In the genomic region with DNA sequence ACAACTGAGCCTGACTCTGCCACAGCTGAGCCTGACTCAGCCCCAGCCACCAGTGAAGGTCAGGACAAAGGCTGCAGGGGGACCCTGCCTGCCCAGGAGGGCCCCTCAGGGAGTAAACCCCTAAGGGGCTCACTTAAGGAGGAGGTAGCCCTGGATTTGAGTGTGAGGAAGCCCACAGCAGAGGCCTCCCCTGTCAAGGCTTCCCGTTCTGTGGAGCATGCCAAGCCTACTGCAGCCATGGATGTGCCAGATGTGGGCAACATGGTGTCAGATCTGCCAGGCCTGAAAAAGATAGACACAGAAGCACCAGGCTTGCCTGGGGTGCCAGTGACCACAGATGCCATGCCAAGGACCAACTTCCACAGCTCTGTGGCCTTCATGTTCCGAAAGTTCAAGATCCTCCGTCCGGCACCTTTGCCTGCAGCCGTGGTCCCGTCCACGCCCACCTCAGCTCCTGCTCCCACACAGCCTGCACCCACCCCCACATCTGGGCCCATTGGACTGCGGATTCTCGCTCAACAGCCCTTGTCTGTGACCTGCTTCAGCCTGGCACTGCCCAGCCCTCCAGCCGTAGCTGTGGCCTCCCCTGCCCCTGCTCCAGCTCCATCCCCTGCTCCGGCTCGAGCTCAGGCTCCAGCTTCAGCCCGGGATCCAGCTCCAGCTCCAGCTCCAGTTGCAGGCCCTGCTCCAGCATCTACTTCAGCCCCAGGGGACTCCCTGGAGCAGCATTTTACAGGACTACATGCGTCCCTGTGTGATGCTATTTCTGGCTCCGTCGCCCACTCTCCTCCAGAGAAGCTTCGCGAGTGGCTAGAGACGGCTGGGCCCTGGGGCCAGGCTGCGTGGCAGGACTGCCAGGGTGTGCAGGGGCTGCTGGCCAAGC, we compare ENCODE assay signal across 17 cellular contexts. TPM values are rescaled to one million over a fixed set of nuclear protein-coding genes. Genes with fewer than 3 reads are reported as not detected.
A peak's percentile ranks its signal among the peaks of the same experiment; 100 is the strongest.
DNase-seq lines count a peak whose midpoint lies in the region; ATAC-seq and TF ChIP-seq lines count a peak whose summit lies in the region.
"Had no signal": no experiment of that assay in that cellular context is flagged by ENCODE, and none has a peak within 500 bp of the region (broad histone marks: within the 10 kb centered on the region; RNA-seq: fewer than 3 reads in every experiment).

No MANE protein-coding gene starts in this region.

- DNase-seq in CD4-positive, alpha-beta T cell: no peak
- DNase-seq in RWPE2 (ENCODE audit: low spot score): peak; percentile 65
- DNase-seq in AML-193 (lab: John Stamatoyannopoulos, UW): no peak
- DNase-seq in MG63: no peak
- no peak for DNase-seq in nephron progenitor cell
- DNase-seq in middle frontal gyrus (ENCODE audit: extremely low spot score, low spot score): no peak
- DNase-seq: ACHN; CD4-positive, alpha-beta memory T cell; DMS79; HFFc6; MM.1S; NCI-H1105; NCI-H1694; NCI-H526 treated with DMSO at 0.1 percent for 48 hours had no signal

- H3K4me3 ChIP-seq in BLaER1 (no peak overlapping the region), RWPE2 (ENCODE audit: severe bottlenecking) (no peak overlapping the region), endocrine pancreas (ENCODE audit: control insufficient read depth, insufficient read depth, low read length) (no peak overlapping the region), MG63 (no peak overlapping the region)
- H3K4me3 ChIP-seq: GM23338 had no signal

- H3K9me3 ChIP-seq in BLaER1: no peaks in the 10 kb centered on the region
- no peaks in the 10 kb centered on the region for H3K9me3 ChIP-seq in CD4-positive, alpha-beta T cell (ENCODE audit: control insufficient read depth, low read length)
- no peaks in the 10 kb centered on the region for H3K9me3 ChIP-seq in RWPE2 (ENCODE audit: severe bottlenecking)
- H3K9me3 ChIP-seq in endocrine pancreas (ENCODE audit: control insufficient read depth, low read length): no peaks in the 10 kb centered on the region
- no peaks in the 10 kb centered on the region for H3K9me3 ChIP-seq in MG63

- peaks cover 100% of the 10 kb centered on the region for H4K20me1 ChIP-seq in BLaER1

- no peak for TF ChIP-seq CTCF in CD4-positive, alpha-beta T cell (IDR thresholded peaks at IDR 0.05)
- no peak for TF ChIP-seq CTCF in RWPE2 (IDR thresholded peaks at IDR 0.05; ENCODE audit: poor library complexity, severe bottlenecking)
- no peak for TF ChIP-seq CTCF in nephron progenitor cell (IDR thresholded peaks at IDR 0.05)

- CTCF ChIA-PET in CD4-positive, alpha-beta T cell (lab: Charles Lee): interaction anchor here (2.1 kb wide), 1 partner anchor 179 kb away, joined by 11 read pairs; no protein-coding TSS in a partner anchor

- peak overlapping the region; percentile 39 for H3K27ac Mint-ChIP-seq in CD4-positive, alpha-beta T cell
- H3K27ac Mint-ChIP-seq in nephron progenitor cell: no peak overlapping the region
- H3K27ac Mint-ChIP-seq: GM23338, HFFc6 had no signal

- H3K4me1 ChIP-seq in BLaER1: peaks cover 84% of the 10 kb centered on the region
- H3K4me1 ChIP-seq in RWPE2 (ENCODE audit: insufficient read depth, poor library complexity, severe bottlenecking): peaks cover 10% of the 10 kb centered on the region
- no peaks in the 10 kb centered on the region for H3K4me1 ChIP-seq in endocrine pancreas (ENCODE audit: control insufficient read depth, insufficient read depth, low read length)

- POLR2A ChIA-PET in CD4-positive, alpha-beta T cell (lab: Charles Lee): interaction anchor here (1.2 kb wide), 1 partner anchor 185 kb away, joined by 3 read pairs; no protein-coding TSS in a partner anchor

- H3K27me3 Mint-ChIP-seq in CD4-positive, alpha-beta T cell: no peaks in the 10 kb centered on the region
- H3K27me3 Mint-ChIP-seq in nephron progenitor cell (ENCODE audit: low read depth, poor library complexity): peaks cover 7% of the 10 kb centered on the region
- H3K27me3 Mint-ChIP-seq: CD4-positive, alpha-beta memory T cell had no signal

- H3K36me3 ChIP-seq in BLaER1 (peaks cover 74% of the 10 kb centered on the region), RWPE2 (ENCODE audit: low read depth) (peaks cover 67% of the 10 kb centered on the region), endocrine pancreas (ENCODE audit: control insufficient read depth, insufficient read depth, low read length) (no peaks in the 10 kb centered on the region), MG63 (peaks cover 70% of the 10 kb centered on the region)

- H3K9ac ChIP-seq in BLaER1 (peak overlapping the region; percentile 28; the same call in 1 of the 2 replicates), endocrine pancreas (ENCODE audit: control insufficient read depth, insufficient read depth, low read length) (peak overlapping the region; percentile 11)

- H3K27me3 ChIP-seq in BLaER1 (no peaks in the 10 kb centered on the region), RWPE2 (ENCODE audit: insufficient read depth, poor library complexity, severe bottlenecking) (no peaks in the 10 kb centered on the region), endocrine pancreas (ENCODE audit: control insufficient read depth, insufficient read depth, low read length) (no peaks in the 10 kb centered on the region), MG63 (no peaks in the 10 kb centered on the region)
- H3K27me3 ChIP-seq in CD4-positive, alpha-beta T cell (ENCODE audit: control insufficient read depth, insufficient read depth, low read length): no peaks in the 10 kb centered on the region

- H3K4me2 ChIP-seq in BLaER1: peak overlapping the region; percentile 81; the same call in 1 of the 2 replicates
- H3K4me2 ChIP-seq: GM23338 had no signal

- H3K27ac ChIP-seq in BLaER1 (peak overlapping the region; percentile 47; the same call in 1 of the 2 replicates), RWPE2 (ENCODE audit: poor library complexity, severe bottlenecking) (no peak overlapping the region)
- no peak overlapping the region for H3K27ac ChIP-seq in CD4-positive, alpha-beta T cell (ENCODE audit: low read depth, low read length)

- intact Hi-C loops in CD4-positive, alpha-beta T cell (cut with DNase I, micrococcal nuclease): loop anchor here (10.0 kb wide), 4 partner anchors 247 to 1213 kb away; partner anchors contain the start of genes CSK (in 2 of the 2), EDC3 (in 1 of the 2), PML (in 1 of the 2) and SIN3A (in 1 of the 2)

- ATAC-seq in CD4-positive, alpha-beta T cell (ENCODE audit: poor library complexity): no peak
- ATAC-seq in RWPE2 (ENCODE audit: low read depth): no peak
- ATAC-seq: GM23338 had no signal

- H3K36me3 Mint-ChIP-seq in CD4-positive, alpha-beta T cell (ENCODE audit: low read depth): peaks cover 63% of the 10 kb centered on the region
- peaks cover 9% of the 10 kb centered on the region for H3K36me3 Mint-ChIP-seq in nephron progenitor cell (ENCODE audit: low read depth)

- peaks cover 40% of the 10 kb centered on the region for H3K4me1 Mint-ChIP-seq in CD4-positive, alpha-beta T cell (ENCODE audit: low read depth)
- peaks cover 17% of the 10 kb centered on the region for H3K4me1 Mint-ChIP-seq in nephron progenitor cell

- no peak overlapping the region for H3K4me3 Mint-ChIP-seq in CD4-positive, alpha-beta T cell
- no peak overlapping the region for H3K4me3 Mint-ChIP-seq in nephron progenitor cell
- H3K4me3 Mint-ChIP-seq: CD4-positive, alpha-beta memory T cell; GM23338; HFFc6 had no signal

- no peaks in the 10 kb centered on the region for H3K9me3 Mint-ChIP-seq in CD4-positive, alpha-beta T cell
- no peaks in the 10 kb centered on the region for H3K9me3 Mint-ChIP-seq in nephron progenitor cell
- H3K9me3 Mint-ChIP-seq: CD4-positive, alpha-beta memory T cell; GM23338; HFFc6 had no signal

RNA-seq across cellular contexts. Expression of gene C15orf39, which starts 6.2 kb away (rescaled TPM):
- total RNA-seq in CD4-positive, alpha-beta T cell: 10 to 100 TPM; 41.6 to 42.1 TPM
- total RNA-seq in MG63 (2014; rRNA removed; shearing (Covaris generic); ENCODE audit: low replicate concordance): 1.8 and 2.8 TPM in 2 replicates

RNA-seq across cellular contexts. Expression of gene GOLGA6C, which starts 50.3 kb away (rescaled TPM):
- total RNA-seq in CD4-positive, alpha-beta T cell: not detected
- total RNA-seq in MG63 (2014; rRNA removed; shearing (Covaris generic); ENCODE audit: low replicate concordance): 0.22 TPM in 1 of 2 replicates, not detected in the other
- total RNA-seq: CD4-positive, alpha-beta memory T cell; HFFc6 had no signal

Comparison
In these comparisons a context has a peak if more than half of its experiments do, and no peak if none do; other contexts are left out.
1. RNA of gene C15orf39, which starts 6.2 kb away (total RNA-seq): 41.6 to 42.1 TPM in CD4-positive, alpha-beta T cell; 1.8 to 2.8 TPM in MG63; every median in the first group is over 10 times any median in the second.